In the genomic region with DNA sequence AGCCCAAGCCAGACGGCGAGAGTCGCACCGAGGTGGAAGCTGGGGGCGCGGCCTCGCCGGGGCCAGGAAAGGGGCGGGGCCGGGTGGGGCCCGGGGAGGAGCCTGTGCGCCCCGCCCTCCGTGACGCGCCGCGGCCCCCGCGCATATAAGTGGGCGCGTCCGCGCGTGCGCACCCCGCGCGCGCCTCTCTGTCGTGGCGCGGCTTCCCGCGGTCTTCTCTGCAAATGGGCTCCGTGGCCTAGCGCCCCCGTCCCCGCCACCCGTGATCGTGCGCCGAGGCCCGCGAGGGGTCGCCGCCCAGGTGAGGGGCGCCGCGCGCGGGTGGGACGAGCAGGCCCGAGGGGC, we compare ENCODE assay signal across 8 cellular contexts. TPM values are rescaled to one million over a fixed set of nuclear protein-coding genes. Genes with fewer than 3 reads are reported as not detected.
A peak's percentile ranks its signal among the peaks of the same experiment; 100 is the strongest.
DNase-seq lines count a peak whose midpoint lies in the region; ATAC-seq and TF ChIP-seq lines count a peak whose summit lies in the region.

A gene with protein sequence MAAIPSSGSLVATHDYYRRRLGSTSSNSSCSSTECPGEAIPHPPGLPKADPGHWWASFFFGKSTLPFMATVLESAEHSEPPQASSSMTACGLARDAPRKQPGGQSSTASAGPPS (plus strand): TSS at position 172 of the 345 bp plus-strand sequence. CDS start 544 bp downstream, outside the sequence.

- intact Hi-C loops in psoas muscle (cut with DNase I) (loop anchor here (1.0 to 2.0 kb wide), 2 partner anchors 24 kb away; no protein-coding TSS in a partner anchor), upper lobe of right lung (cut with DNase I) (no loop called here)

- no peaks in the 10 kb centered on the region for H3K36me3 Mint-ChIP-seq in T-helper 17 cell (ENCODE audit: low read depth)

- WGBS in psoas muscle, 3 donors = 0 to 1% (median 0%) methylated on average over 22 to 54 of the region's 54 CpGs

- H3K36me3 ChIP-seq in right atrium auricular region (no peaks in the 10 kb centered on the region), psoas muscle (ENCODE audit: insufficient read depth in 1 of 2, low read depth in 1 of 2) (peaks cover 0 to 21% of the 10 kb centered on the region in 2 donors), upper lobe of right lung (peaks cover 18% of the 10 kb centered on the region)

- H3K27ac ChIP-seq in right atrium auricular region (peak within 1 kb of the TSS; percentile 93), psoas muscle (peak within 1 kb of the TSS; percentile 87), upper lobe of right lung (peak within 1 kb of the TSS; percentile 97)

- peak within 1 kb of the TSS; percentile 78 to 87 for H3K4me3 ChIP-seq in right atrium auricular region
- peak within 1 kb of the TSS; percentile 80 for H3K4me3 ChIP-seq in psoas muscle
- H3K4me3 ChIP-seq in upper lobe of right lung = peak within 1 kb of the TSS; percentile 87

- no peaks in the 10 kb centered on the region for H3K27me3 Mint-ChIP-seq in T-helper 17 cell

- peak; percentile 51 for ATAC-seq in GM21825 (IDR thresholded peaks at IDR 0.05; ENCODE audit: unreplicated experiment)
- ATAC-seq in T-helper 17 cell = peak; percentile 88
- ATAC-seq in psoas muscle = peak; percentile 91 to 94 (median 92)
- ATAC-seq in upper lobe of right lung = peak; percentile 91

- H3K4me1 ChIP-seq in right atrium auricular region (peaks cover 0 to 33% of the 10 kb centered on the region in 2 donors), psoas muscle (peaks cover 19% of the 10 kb centered on the region), upper lobe of right lung (peaks cover 21% of the 10 kb centered on the region)

- H3K4me1 Mint-ChIP-seq in T-helper 17 cell = peaks cover 7% of the 10 kb centered on the region

- H3K27ac Mint-ChIP-seq in T-helper 17 cell = no peak within 1 kb of the TSS

- peak; percentile 24 for DNase-seq in GF-D8 (lab: John Stamatoyannopoulos, UW)
- peak; percentile 74 for DNase-seq in LHCN-M2 (ENCODE audit: low read depth)
- DNase-seq in T-helper 17 cell = peak; percentile 84 to 87 (median 85)
- peak in 50 of 56 donors; percentile 21 to 95 (median 72) for DNase-seq in amygdala (lab: John Stamatoyannopoulos, UW)
- peak; percentile 85 for DNase-seq in right atrium auricular region (ENCODE audit: low spot score)
- peak; percentile 84 to 91 for DNase-seq in psoas muscle
- DNase-seq in upper lobe of right lung = peak; percentile 92

- peak within 1 kb of the TSS; percentile 84 for H3K4me3 Mint-ChIP-seq in T-helper 17 cell

- H3K9me3 ChIP-seq in T-helper 17 cell (ENCODE audit: control insufficient read depth, low read length, poor library complexity, severe bottlenecking) = no peaks in the 10 kb centered on the region
- H3K9me3 ChIP-seq in right atrium auricular region = no peaks in the 10 kb centered on the region
- H3K9me3 ChIP-seq in psoas muscle = no peaks in the 10 kb centered on the region
- H3K9me3 ChIP-seq in upper lobe of right lung = no peaks in the 10 kb centered on the region

- H3K27me3 ChIP-seq in right atrium auricular region = no peaks in the 10 kb centered on the region
- H3K27me3 ChIP-seq in psoas muscle (ENCODE audit: insufficient read depth in 3 of 3, low read length in 2 of 3) = no peaks in the 10 kb centered on the region
- no peaks in the 10 kb centered on the region for H3K27me3 ChIP-seq in upper lobe of right lung

- TF ChIP-seq CTCF in right atrium auricular region (IDR thresholded peaks at IDR 0.05) (no peak), psoas muscle (IDR thresholded peaks at IDR 0.05) (no peak), upper lobe of right lung (IDR thresholded peaks at IDR 0.05) (no peak)

RNA-seq across cellular contexts. Expression of the gene that starts here (rescaled TPM):
- 154 and 194 TPM in 2 replicates for total RNA-seq in LHCN-M2 (2014; rRNA removed)
- polyA plus RNA-seq in LHCN-M2 (2012) = 442 TPM
- total RNA-seq in T-helper 17 cell = 100 to 1,000 TPM; 149 to 271 TPM
- 100 to 1,000 TPM; 138 to 185 TPM for total RNA-seq in right atrium auricular region
- 100 to 1,000 TPM; 130 to 198 (median 155) TPM for total RNA-seq in psoas muscle
- polyA plus RNA-seq in psoas muscle = 100 to 1,000 TPM; 134 to 158 (median 142) TPM
- 355 TPM for total RNA-seq in upper lobe of right lung

Comparison
In these comparisons a context has a peak if more than half of its experiments do, and no peak if none do; other contexts are left out.
1. Peak in every context shown above with its lines: DNase-seq, ATAC-seq, H3K4me3 ChIP-seq and H3K27ac ChIP-seq.
2. DNase-seq: peak in every context shown above with its lines; median percentile 92 in upper lobe of right lung; 88 in psoas muscle; 85 in T-helper 17 cell; 85 in right atrium auricular region; 74 in LHCN-M2; 72 in amygdala; 24 in GF-D8.